Comparison of ENCODE assay signal across 9 cellular contexts in the genomic region with DNA sequence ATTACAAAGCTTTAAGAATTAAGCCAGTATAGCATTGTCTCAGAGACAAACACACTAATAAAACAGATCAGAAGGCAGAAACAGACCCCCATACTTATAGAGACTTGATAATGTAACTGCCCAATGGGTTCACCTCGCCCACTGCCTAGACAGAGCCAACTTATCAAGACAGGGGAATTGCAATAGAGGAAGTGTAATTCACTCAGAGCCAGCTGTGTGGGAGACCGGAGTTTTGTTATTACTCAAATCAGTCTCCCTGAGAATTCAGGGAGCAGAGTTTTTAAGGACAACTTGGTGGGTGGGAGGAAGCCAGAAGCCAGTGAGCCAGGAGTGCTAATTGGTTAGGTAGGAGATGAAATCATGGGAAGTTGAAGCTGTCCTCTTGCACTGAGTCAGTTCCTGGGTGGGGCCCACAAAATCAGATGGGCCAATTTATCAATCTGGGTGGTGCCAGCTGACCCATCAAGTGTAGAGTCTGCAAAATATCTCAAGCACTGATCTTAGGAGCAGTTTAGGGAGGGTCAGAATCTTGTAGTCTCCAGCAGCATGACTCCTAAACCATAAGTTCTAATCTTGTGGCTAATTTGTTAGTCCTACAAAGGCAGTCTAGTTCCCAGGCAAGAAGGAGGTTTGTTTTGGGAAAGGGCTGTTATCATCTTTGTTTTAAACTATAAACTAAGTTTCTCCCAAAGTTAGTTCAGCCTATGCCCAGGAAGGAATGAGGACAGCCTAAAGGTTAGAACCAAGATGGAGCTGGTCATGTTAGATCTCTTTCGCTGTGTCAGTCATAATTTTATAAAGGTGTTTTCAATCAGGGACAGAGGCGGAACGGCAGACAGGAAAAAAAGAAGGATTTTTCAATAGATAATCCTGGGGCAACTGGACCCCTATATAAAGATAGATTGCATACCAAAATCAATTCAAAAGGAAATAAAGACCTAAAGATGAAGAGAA. TPM values are rescaled to one million over a fixed set of nuclear protein-coding genes. Genes with fewer than 3 reads are reported as not detected.
"Had no signal": no experiment of that assay in that cellular context is flagged by ENCODE, and none has a peak within 500 bp of the region (broad histone marks: within the 10 kb centered on the region; RNA-seq: fewer than 3 reads in every experiment).

No MANE protein-coding gene starts in this region.

RNA-seq across cellular contexts. Expression of a gene that starts 19.9 kb away (rescaled TPM):
- total RNA-seq: activated CD8-positive, alpha-beta T cell treated with anti-CD3 and anti-CD28 coated beads for 36 hours; activated T-cell treated with anti-CD3 and anti-CD28 coated beads, Interleukin-2, amount 50 U/mL, for 72 hours; ascending aorta; body of pancreas; MCF 10A; OCI-LY7; Right ventricle myocardium inferior; T-helper 2 cell treated with Interferon-gamma antibody and Interleukin-4, amounts not matched to agents 100 ng/mL and 5 ng/mL, for 36 hours had no signal
- polyA plus RNA-seq: SK-N-SH had no signal
